8 cellular contexts compared by ENCODE assay signal in genomic region chr6:122491915-122492537, GRCh38. TPM values are rescaled to one million over a fixed set of nuclear protein-coding genes. Genes with fewer than 3 reads are reported as not detected.
A peak's percentile ranks its signal among the peaks of the same experiment; 100 is the strongest.
DNase-seq lines count a peak whose midpoint lies in the region; ATAC-seq, FAIRE-seq and TF ChIP-seq lines count a peak whose summit lies in the region.

No MANE protein-coding gene starts in this region.

- H3F3A ChIP-seq in Loucy (ENCODE audit: low read depth): no peaks in the 10 kb centered on the region

- H3K9ac ChIP-seq in Loucy (ENCODE audit: low read depth, low read length, poor library complexity, severe bottlenecking): no peak overlapping the region

- H3K4me1 ChIP-seq in Loucy (ENCODE audit: insufficient read depth, low read length, poor library complexity, severe bottlenecking) (no peaks in the 10 kb centered on the region), pancreas (peaks cover 0 to 4% (median 0%) of the 10 kb centered on the region in 3 donors)

- POLR2A ChIA-PET in RWPE1 (lab: Yijun Ruan, JAX; ENCODE audit: low non-redundant PET): no interaction called here

- FAIRE-seq in pancreas (lab: Jason Lieb, UNC): peak; percentile 85

- peak; percentile 57 for DNase-seq in GM10266 (ENCODE audit: extremely low spot score)
- peak; percentile 65 for DNase-seq in HCEC 1CT
- peak; percentile 54 for DNase-seq in RWPE1 (ENCODE audit: low spot score)
- peak; percentile 46 to 83 for DNase-seq in foreskin fibroblast
- DNase-seq in pancreas: peak; percentile 51 to 71 (median 64)
- DNase-seq in ureter (ENCODE audit: low spot score): peak; percentile 74

- H3K27me3 ChIP-seq in Loucy (ENCODE audit: insufficient read depth, low read length, poor library complexity, severe bottlenecking) (no peaks in the 10 kb centered on the region), pancreas (no peaks in the 10 kb centered on the region)

- no peaks in the 10 kb centered on the region for H3K36me3 ChIP-seq in Loucy (ENCODE audit: insufficient read depth, low read length)
- H3K36me3 ChIP-seq in pancreas: no peaks in the 10 kb centered on the region

- H3K4me3 Mint-ChIP-seq in activated T-helper 17 cell treated with anti-CD3 and anti-CD28 coated beads, Interleukin-2, amount 50 U/mL, for 72 hours: no peak overlapping the region

- peak; percentile 81 for TF ChIP-seq CTCF in GM10266 (IDR thresholded peaks at IDR 0.05; ENCODE audit: control insufficient read depth, insufficient read depth, low read depth, missing control alignments)
- TF ChIP-seq CTCF in Loucy (conservative IDR thresholded peaks at IDR 0.05; ENCODE audit: low read length): peak; percentile 93
- peak; percentile 79 for TF ChIP-seq CTCF in RWPE1 (conservative IDR thresholded peaks at IDR 0.05; ENCODE audit: low read depth)
- TF ChIP-seq CTCF in foreskin fibroblast (IDR thresholded peaks at IDR 0.05; ENCODE audit: low read depth, low read length): peak; percentile 98
- peak; percentile 71 to 84 (median 74) for TF ChIP-seq CTCF in pancreas (IDR thresholded peaks at IDR 0.05)

- H4K20me1 ChIP-seq in Loucy (ENCODE audit: insufficient read depth, low read length, poor library complexity, severe bottlenecking): no peaks in the 10 kb centered on the region

- H3K27me3 Mint-ChIP-seq in activated T-helper 17 cell treated with anti-CD3 and anti-CD28 coated beads, Interleukin-2, amount 50 U/mL, for 72 hours: peaks cover 4% of the 10 kb centered on the region

- peak; percentile 85 for ATAC-seq in activated T-helper 17 cell treated with anti-CD3 and anti-CD28 coated beads, Interleukin-2, amount 50 U/mL, for 72 hours (replicated peaks)
- ATAC-seq in pancreas: peak; percentile 89 to 100 (median 98)

- H3K9me3 Mint-ChIP-seq in activated T-helper 17 cell treated with anti-CD3 and anti-CD28 coated beads, Interleukin-2, amount 50 U/mL, for 72 hours: no peaks in the 10 kb centered on the region

- WGBS in pancreas, 2 donors: 15 to 18% methylated on average over 7 of the region's 7 CpGs

- H3K9me3 ChIP-seq in Loucy (ENCODE audit: insufficient read depth, low read depth, low read length): peaks cover 9% of the 10 kb centered on the region
- H3K9me3 ChIP-seq in pancreas: no peaks in the 10 kb centered on the region

- H3K4me3 ChIP-seq in Loucy (ENCODE audit: low read length, poor library complexity, severe bottlenecking): no peak overlapping the region
- no peak overlapping the region for H3K4me3 ChIP-seq in foreskin fibroblast (ENCODE audit: low read depth in 1 of 2, low read length in 2 of 2)
- H3K4me3 ChIP-seq in pancreas: no peak overlapping the region

- no peak overlapping the region for H2AFZ ChIP-seq in Loucy (ENCODE audit: low read length)

- no peak overlapping the region for H3K27ac Mint-ChIP-seq in activated T-helper 17 cell treated with anti-CD3 and anti-CD28 coated beads, Interleukin-2, amount 50 U/mL, for 72 hours

- H3K4me1 Mint-ChIP-seq in activated T-helper 17 cell treated with anti-CD3 and anti-CD28 coated beads, Interleukin-2, amount 50 U/mL, for 72 hours: no peaks in the 10 kb centered on the region

- intact Hi-C loops in pancreas (cut with DNase I): loop anchor here in 1 of 3 donors (5.0 kb wide), 1 partner anchor 40 kb away; no protein-coding TSS in a partner anchor

- no peak overlapping the region for H3K27ac ChIP-seq in RWPE1
- no peak overlapping the region for H3K27ac ChIP-seq in pancreas

- no peaks in the 10 kb centered on the region for H3K9me2 ChIP-seq in Loucy (replicated peaks; ENCODE audit: low read depth, low read length)

- CTCF ChIA-PET in RWPE1 (lab: Yijun Ruan, JAX): interaction anchor here (0.6 to 2.8 kb wide), 13 partner anchors 9 to 1056 kb away, joined by 3 to 54 read pairs (median 3); no protein-coding TSS in a partner anchor

- H3K4me2 ChIP-seq in Loucy (ENCODE audit: low read depth, low read length, poor library complexity, severe bottlenecking): no peak overlapping the region

- no peaks in the 10 kb centered on the region for H3K79me2 ChIP-seq in Loucy (ENCODE audit: insufficient read depth, low read length)

- no peaks in the 10 kb centered on the region for H3K36me3 Mint-ChIP-seq in activated T-helper 17 cell treated with anti-CD3 and anti-CD28 coated beads, Interleukin-2, amount 50 U/mL, for 72 hours (ENCODE audit: low read depth)

RNA-seq across cellular contexts. Expression of gene SERINC1, which starts 20.4 kb away (rescaled TPM):
- total RNA-seq in activated T-helper 17 cell treated with anti-CD3 and anti-CD28 coated beads, Interleukin-2, amount 50 U/mL, for 72 hours: 10 to 100 TPM; 47.7 to 72.1 TPM
- total RNA-seq in pancreas (10 to 100 TPM; 36.5 to 78.9 (median 50.1) TPM), ureter (132 TPM)
- 10 to 100 TPM; 24.9 to 98.8 TPM for polyA plus RNA-seq in pancreas
